ENCODE assay signal across 37 cellular contexts in the genomic region with DNA sequence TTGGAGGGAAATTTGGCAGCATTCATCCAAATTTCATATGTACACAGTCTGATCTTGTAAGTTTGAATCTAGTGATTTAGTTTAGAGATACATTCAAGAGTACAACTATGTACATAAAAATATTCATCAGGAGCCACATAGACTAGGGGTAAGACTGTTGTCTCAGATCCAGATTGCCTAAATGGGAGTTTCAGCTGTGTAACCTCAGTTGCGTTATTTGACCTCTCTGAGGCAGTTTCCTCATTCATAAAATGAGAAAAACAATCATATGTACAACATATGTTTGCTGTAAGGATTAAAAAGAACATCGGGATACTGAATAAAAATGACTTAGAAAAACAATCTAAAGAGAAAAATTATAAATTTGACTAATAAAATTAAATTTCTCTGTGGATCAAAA.
"Had no signal": no experiment of that assay in that cellular context is flagged by ENCODE, and none has a peak within 500 bp of the region (broad histone marks: within the 10 kb centered on the region; RNA-seq: fewer than 3 reads in every experiment).

No MANE protein-coding gene starts in this region.

- DNase-seq: activated effector memory CD4-positive, alpha-beta T cell treated with anti-CD3 and anti-CD28 coated beads, Interleukin-2, amount 50 U/mL, for 16 hours; activated effector memory CD4-positive, alpha-beta T cell treated with Interleukin-2 at 50 U/mL for 16 hours; activated gamma-delta T cell; activated gamma-delta T cell treated with Interleukin-2 at 50 U/mL for 16 hours; activated naive CD4-positive, alpha-beta T cell; activated naive CD4-positive, alpha-beta T cell treated with anti-CD3 and anti-CD28 coated beads for 36 hours; activated naive CD4-positive, alpha-beta T cell treated with anti-CD3 and anti-CD28 coated beads, Interleukin-2, amount 10 ng/mL, durations not matched to agents 7 days and 5 days; activated naive CD4-positive, alpha-beta T cell treated with anti-CD3 and anti-CD28 coated beads, Interleukin-2, amount 50 U/mL, for 16 hours; activated naive CD4-positive, alpha-beta T cell treated with Interleukin-2 at 50 U/mL for 16 hours; activated naive CD8-positive, alpha-beta T cell treated with anti-CD3 and anti-CD28 coated beads for 36 hours; activated naive CD8-positive, alpha-beta T cell treated with anti-CD3 and anti-CD28 coated beads, Interleukin-2, amount 10 ng/mL, durations not matched to agents 7 days and 5 days; activated naive CD8-positive, alpha-beta T cell treated with anti-CD3 and anti-CD28 coated beads, Interleukin-2, amount 50 U/mL, for 24 hours; activated T-cell treated with anti-CD3 and anti-CD28 coated beads for 4 hours; activated T-cell treated with anti-CD3 and anti-CD28 coated beads, Interleukin-2, amount 50 U/mL, for 1 hour; activated T-cell treated with anti-CD3 and anti-CD28 coated beads, Interleukin-2, amount 50 U/mL, for 24 hours; activated T-cell treated with anti-CD3 and anti-CD28 coated beads, Interleukin-2, amount 50 U/mL, for 4 hours; activated T-cell treated with anti-CD3 and anti-CD28 coated beads, Interleukin-2, amount 50 U/mL, for 48 hours; activated T-cell treated with anti-CD3 and anti-CD28 coated beads, Interleukin-2, amount 50 U/mL, for 72 hours; adrenal gland; amniotic stem cell; amygdala; anterior cingulate cortex; aorta; body of pancreas; brain microvascular endothelial cell; caudate nucleus; central memory CD4-positive, alpha-beta T cell; cerebellar nuclear complex had no signal

- H3K27me3 ChIP-seq: adrenal gland, ascending aorta, body of pancreas, brain microvascular endothelial cell, breast epithelium, cardiac muscle cell had no signal

- H3K4me3 ChIP-seq: adrenal gland, ascending aorta, body of pancreas, breast epithelium, cardiac muscle cell had no signal

- H3K9me3 ChIP-seq: adrenal gland, ascending aorta, body of pancreas had no signal

- H3K27ac Mint-ChIP-seq: activated naive CD4-positive, alpha-beta T cell treated with anti-CD3 and anti-CD28 coated beads for 36 hours; activated naive CD4-positive, alpha-beta T cell treated with anti-CD3 and anti-CD28 coated beads, Interleukin-2, amount 10 ng/mL, durations not matched to agents 7 days and 5 days; activated naive CD4-positive, alpha-beta T cell treated with anti-CD3 and anti-CD28 coated beads, Interleukin-2, amount 50 U/mL, for 24 hours; activated naive CD8-positive, alpha-beta T cell; activated naive CD8-positive, alpha-beta T cell treated with anti-CD3 and anti-CD28 coated beads for 36 hours; activated naive CD8-positive, alpha-beta T cell treated with anti-CD3 and anti-CD28 coated beads, Interleukin-2, amount 10 ng/mL, durations not matched to agents 7 days and 5 days; activated naive CD8-positive, alpha-beta T cell treated with anti-CD3 and anti-CD28 coated beads, Interleukin-2, amount 50 U/mL, for 24 hours; activated T-cell treated with anti-CD3 and anti-CD28 coated beads, Interleukin-2, amount 50 U/mL, for 24 hours; activated T-cell treated with anti-CD3 and anti-CD28 coated beads, Interleukin-2, amount 50 U/mL, for 72 hours; activated T-helper 1 cell treated with anti-CD3 and anti-CD28 coated beads, Interleukin-12 subunit alpha, Interleukin-12 subunit beta, Interleukin-2, Interleukin-4 antibody, amounts not matched to agents 30 ng/mL and 10 ng/mL and 1 ng/mL, durations not matched to agents 14 hours and 24 hours and 36 hours; activated T-helper 17 cell treated with anti-CD3 and anti-CD28 coated beads, Interleukin-2, amount 50 U/mL, for 72 hours; activated T-helper 2 cell treated with anti-CD3 and anti-CD28 coated beads, Interferon-gamma antibody, Interleukin-2, Interleukin-4, amounts not matched to agents 10 μg/mL and 5 μg/mL and 100 μg/mL, durations not matched to agents 14 hours and 24 hours and 36 hours; brain had no signal

- ATAC-seq: activated naive CD8-positive, alpha-beta T cell treated with anti-CD3 and anti-CD28 coated beads, Interleukin-2, amount 50 U/mL, for 24 hours; activated T-cell treated with anti-CD3 and anti-CD28 coated beads, Interleukin-2, amount 50 U/mL, for 4 hours; activated T-cell treated with anti-CD3 and anti-CD28 coated beads, Interleukin-2, amount 50 U/mL, for 72 hours; activated T-helper 17 cell treated with anti-CD3 and anti-CD28 coated beads, Interleukin-2, amount 50 U/mL, for 72 hours; body of pancreas had no signal

- H3K27ac ChIP-seq: adrenal gland, ascending aorta, body of pancreas, brain microvascular endothelial cell, breast epithelium, cardiac muscle cell had no signal

- H3K36me3 ChIP-seq: adrenal gland, ascending aorta, brain microvascular endothelial cell, breast epithelium, cardiac muscle cell had no signal

- H3K9me3 Mint-ChIP-seq: activated naive CD4-positive, alpha-beta T cell treated with anti-CD3 and anti-CD28 coated beads, Interleukin-2, amount 10 ng/mL, durations not matched to agents 7 days and 5 days; activated naive CD4-positive, alpha-beta T cell treated with anti-CD3 and anti-CD28 coated beads, Interleukin-2, amount 50 U/mL, for 24 hours; activated naive CD8-positive, alpha-beta T cell treated with anti-CD3 and anti-CD28 coated beads, Interleukin-2, amount 10 ng/mL, durations not matched to agents 7 days and 5 days; activated T-helper 1 cell treated with anti-CD3 and anti-CD28 coated beads, Interleukin-12 subunit alpha, Interleukin-12 subunit beta, Interleukin-2, Interleukin-4 antibody, amounts not matched to agents 30 ng/mL and 10 ng/mL and 1 ng/mL, durations not matched to agents 14 hours and 24 hours and 36 hours; brain had no signal

- H3K36me3 Mint-ChIP-seq: activated naive CD4-positive, alpha-beta T cell treated with anti-CD3 and anti-CD28 coated beads, Interleukin-2, amount 10 ng/mL, durations not matched to agents 7 days and 5 days; activated naive CD4-positive, alpha-beta T cell treated with anti-CD3 and anti-CD28 coated beads, Interleukin-2, amount 50 U/mL, for 24 hours; activated naive CD8-positive, alpha-beta T cell; activated naive CD8-positive, alpha-beta T cell treated with anti-CD3 and anti-CD28 coated beads for 36 hours; activated naive CD8-positive, alpha-beta T cell treated with anti-CD3 and anti-CD28 coated beads, Interleukin-2, amount 10 ng/mL, durations not matched to agents 7 days and 5 days; brain had no signal

- H3K4me1 ChIP-seq: adrenal gland, ascending aorta, body of pancreas, breast epithelium had no signal
